Comparison of ENCODE assay signal across 30 cellular contexts in genomic region chr14:100573757-100574641, GRCh38. TPM values are rescaled to one million over a fixed set of nuclear protein-coding genes. Genes with fewer than 3 reads are reported as not detected.
"Had no signal": no experiment of that assay in that cellular context is flagged by ENCODE, and none has a peak within 500 bp of the region (broad histone marks: within the 10 kb centered on the region; RNA-seq: fewer than 3 reads in every experiment).

No MANE protein-coding gene starts in this region.

- H3K4me3 Mint-ChIP-seq: activated CD4-positive, alpha-beta T cell treated with anti-CD3 and anti-CD28 coated beads for 36 hours; activated CD8-positive, alpha-beta memory T cell treated with anti-CD3 and anti-CD28 coated beads, Interleukin-2, amount 10 ng/mL, durations not matched to agents 7 days and 5 days; activated CD8-positive, alpha-beta T cell treated with anti-CD3 and anti-CD28 coated beads, Interleukin-2, amount 10 ng/mL, durations not matched to agents 7 days and 5 days; activated naive CD8-positive, alpha-beta T cell; immature natural killer cell; natural killer cell treated with Interleukin-12 subunit alpha and Interleukin-12 subunit beta and Interleukin-15 and Interleukin-18, amount 100 ng/mL, for 72 hours; stimulated activated effector memory CD8-positive, alpha-beta T cell treated with anti-CD3 and anti-CD28 coated beads, Interleukin-12 subunit alpha, Interleukin-12 subunit beta, amount 100 ng/mL, for 72 hours; stimulated activated naive CD8-positive, alpha-beta T cell treated with anti-CD3 and anti-CD28 coated beads, Interleukin-15, amount 100 ng/mL, for 72 hours; T-helper 2 cell treated with Interferon-gamma antibody and Interleukin-4, amounts not matched to agents 5 μg/mL and 100 μg/mL, for 36 hours had no signal

- H3K9me3 ChIP-seq: mucosa of descending colon, neutrophil, right lobe of liver, thyroid gland, vagina had no signal

- H3K36me3 Mint-ChIP-seq: activated CD8-positive, alpha-beta memory T cell treated with anti-CD3 and anti-CD28 coated beads, Interleukin-2, amount 10 ng/mL, durations not matched to agents 7 days and 5 days; activated naive CD8-positive, alpha-beta T cell; immature natural killer cell; natural killer cell treated with Interleukin-12 subunit alpha and Interleukin-12 subunit beta and Interleukin-15 and Interleukin-18, amount 100 ng/mL, for 72 hours; stimulated activated effector memory CD8-positive, alpha-beta T cell treated with anti-CD3 and anti-CD28 coated beads, Interleukin-12 subunit alpha, Interleukin-12 subunit beta, amount 100 ng/mL, for 72 hours had no signal

- H3K27ac Mint-ChIP-seq: activated CD4-positive, alpha-beta T cell treated with anti-CD3 and anti-CD28 coated beads for 36 hours; activated CD8-positive, alpha-beta memory T cell treated with anti-CD3 and anti-CD28 coated beads, Interleukin-2, amount 10 ng/mL, durations not matched to agents 7 days and 5 days; activated CD8-positive, alpha-beta T cell treated with anti-CD3 and anti-CD28 coated beads, Interleukin-2, amount 10 ng/mL, durations not matched to agents 7 days and 5 days; activated naive CD8-positive, alpha-beta T cell; immature natural killer cell; natural killer cell treated with Interleukin-12 subunit alpha and Interleukin-12 subunit beta and Interleukin-15 and Interleukin-18, amount 100 ng/mL, for 72 hours; stimulated activated effector memory CD8-positive, alpha-beta T cell treated with anti-CD3 and anti-CD28 coated beads, Interleukin-12 subunit alpha, Interleukin-12 subunit beta, amount 100 ng/mL, for 72 hours; T-helper 2 cell treated with Interferon-gamma antibody and Interleukin-4, amounts not matched to agents 5 μg/mL and 100 μg/mL, for 36 hours had no signal

- H3K4me3 ChIP-seq: esophagus muscularis mucosa, heart left ventricle, left lung, lung, mucosa of descending colon, right lobe of liver, thyroid gland, upper lobe of left lung, vagina had no signal

- H3K4me1 ChIP-seq: foreskin keratinocyte, right lobe of liver had no signal

- H3K36me3 ChIP-seq: esophagus muscularis mucosa, heart left ventricle, left lung, neutrophil, right lobe of liver, thyroid gland, upper lobe of left lung, vagina had no signal

- H3K27me3 ChIP-seq: right lobe of liver, thyroid gland had no signal

- DNase-seq: activated CD4-positive, alpha-beta T cell treated with anti-CD3 and anti-CD28 coated beads for 36 hours; activated CD4-positive, CD25-positive, alpha-beta regulatory T cell; activated CD8-positive, alpha-beta memory T cell treated with anti-CD3 and anti-CD28 coated beads, Interleukin-2, amount 10 ng/mL, durations not matched to agents 7 days and 5 days; activated CD8-positive, alpha-beta T cell treated with anti-CD3 and anti-CD28 coated beads, Interleukin-2, amount 10 ng/mL, durations not matched to agents 7 days and 5 days; activated naive CD4-positive, alpha-beta T cell; activated T-cell treated with anti-CD3 and anti-CD28 coated beads, Interleukin-2, amount 50 U/mL, for 48 hours; anterior cingulate cortex; dermis blood vessel endothelial cell; effector CD4-positive, alpha-beta T cell; foreskin keratinocyte; hypothalamus; immature natural killer cell; stimulated activated CD4-positive, alpha-beta T cell treated with anti-CD3 and anti-CD28 coated beads, Interleukin-12 subunit alpha, Interleukin-12 subunit beta, amount 100 ng/mL, for 4 hours; stimulated activated CD4-positive, alpha-beta T cell treated with anti-CD3 and anti-CD28 coated beads, Interleukin-4, amount 100 ng/mL, for 24 hours; stimulated activated naive CD8-positive, alpha-beta T cell treated with anti-CD3 and anti-CD28 coated beads, Interleukin-15, amount 100 ng/mL, for 72 hours; thyroid gland had no signal

- ATAC-seq: activated CD4-positive, alpha-beta T cell treated with anti-CD3 and anti-CD28 coated beads for 36 hours; activated CD8-positive, alpha-beta memory T cell treated with anti-CD3 and anti-CD28 coated beads, Interleukin-2, amount 10 ng/mL, durations not matched to agents 7 days and 5 days; activated CD8-positive, alpha-beta T cell treated with anti-CD3 and anti-CD28 coated beads, Interleukin-2, amount 10 ng/mL, durations not matched to agents 7 days and 5 days; foreskin keratinocyte; heart left ventricle; left lung; mucosa of descending colon; natural killer cell treated with Interleukin-12 subunit alpha and Interleukin-12 subunit beta and Interleukin-15 and Interleukin-18, amount 100 ng/mL, for 72 hours; stimulated activated effector memory CD8-positive, alpha-beta T cell treated with anti-CD3 and anti-CD28 coated beads, Interleukin-12 subunit alpha, Interleukin-12 subunit beta, amount 100 ng/mL, for 72 hours; stimulated activated naive CD8-positive, alpha-beta T cell treated with anti-CD3 and anti-CD28 coated beads, Interleukin-15, amount 100 ng/mL, for 72 hours had no signal

- H3K27ac ChIP-seq: esophagus muscularis mucosa, foreskin keratinocyte, heart left ventricle, left lung, neutrophil, right lobe of liver, thyroid gland, upper lobe of left lung, vagina had no signal

- H3K9me3 Mint-ChIP-seq: natural killer cell treated with Interleukin-12 subunit alpha and Interleukin-12 subunit beta and Interleukin-15 and Interleukin-18, amount 100 ng/mL, for 72 hours; stimulated activated effector memory CD8-positive, alpha-beta T cell treated with anti-CD3 and anti-CD28 coated beads, Interleukin-12 subunit alpha, Interleukin-12 subunit beta, amount 100 ng/mL, for 72 hours; stimulated activated naive CD8-positive, alpha-beta T cell treated with anti-CD3 and anti-CD28 coated beads, Interleukin-15, amount 100 ng/mL, for 72 hours; T-helper 2 cell treated with Interferon-gamma antibody and Interleukin-4, amounts not matched to agents 5 μg/mL and 100 μg/mL, for 36 hours had no signal

RNA-seq across cellular contexts. Expression of gene BEGAIN, which starts 13.2 kb away (rescaled TPM):
- total RNA-seq: myocyte; natural killer cell treated with Interleukin-12 subunit alpha and Interleukin-12 subunit beta and Interleukin-15 and Interleukin-18, amount 100 ng/mL, for 72 hours had no signal
